8 cellular contexts compared by ENCODE assay signal in genomic region chr4:133154725-133155124, GRCh38. TPM values are rescaled to one million over a fixed set of nuclear protein-coding genes. Genes with fewer than 3 reads are reported as not detected.
DNase-seq lines count a peak whose midpoint lies in the region; ATAC-seq and TF ChIP-seq lines count a peak whose summit lies in the region.

No MANE protein-coding gene starts in this region.

- DNase-seq in BJ (ENCODE audit: low read depth) (no peak), kidney tubule cell (ENCODE audit: low spot score) (peak; percentile 32), NCI-H510A treated with DMSO at 0.1 percent for 48 hours (lab: John Stamatoyannopoulos, UW) (no peak), occipital lobe (lab: John Stamatoyannopoulos, UW) (no peak)

- TF ChIP-seq CTCF in BJ (IDR thresholded peaks at IDR 0.05; ENCODE audit: insufficient read depth, low read depth, low read length) (peak; percentile 71), VCaP (conservative IDR thresholded peaks at IDR 0.05) (peak; percentile 80)

- peaks cover 3% of the 10 kb centered on the region for H3K27me3 ChIP-seq in BJ (ENCODE audit: control insufficient read depth, insufficient read depth, low read length)

- CTCF ChIA-PET in BJ (lab: Yijun Ruan, JAX): interaction anchor here (0.9 to 1.5 kb wide), 7 partner anchors 8 to 1781 kb away, joined by 3 to 8 read pairs (median 5); no protein-coding TSS in a partner anchor

- ATAC-seq in HG03354 (IDR thresholded peaks at IDR 0.05; ENCODE audit: poor library complexity, severe bottlenecking, unreplicated experiment) (peak; percentile 41), HG03439 (IDR thresholded peaks at IDR 0.05; ENCODE audit: unreplicated experiment) (no peak), HG03469 (IDR thresholded peaks at IDR 0.05; ENCODE audit: unreplicated experiment) (no peak)

- H3K27ac ChIP-seq in VCaP: no peak overlapping the region

- POLR2A ChIA-PET in BJ (lab: Charles Lee): no interaction called here

- H3K4me3 ChIP-seq in BJ (ENCODE audit: low read depth, low read length): no peak overlapping the region

- no peaks in the 10 kb centered on the region for H3K36me3 ChIP-seq in BJ (ENCODE audit: control insufficient read depth, insufficient read depth, low read length)

RNA-seq across cellular contexts. Expression of gene PCDH10, which starts 5.6 kb away (rescaled TPM):
- 21.8 and 31.1 TPM in 2 replicates for polyA plus RNA-seq in BJ (2011; rRNA removed)
- polyA minus RNA-seq in BJ (2011; rRNA and poly(A)+ RNA removed): 34.9 and 39.5 TPM in 2 replicates
- total RNA-seq in occipital lobe: 43.8 TPM
